Comparison of ENCODE assay signal across 10 cellular contexts in genomic region chr9:84609779-84610178, GRCh38. TPM values are rescaled to one million over a fixed set of nuclear protein-coding genes. Genes with fewer than 3 reads are reported as not detected.
"Had no signal": no experiment of that assay in that cellular context is flagged by ENCODE, and none has a peak within 500 bp of the region (broad histone marks: within the 10 kb centered on the region; RNA-seq: fewer than 3 reads in every experiment).

No MANE protein-coding gene starts in this region.

- H3K9me3 ChIP-seq: HAP-1 had no signal

- H3K4me1 Mint-ChIP-seq: IgD-negative memory B cell had no signal

- H3K36me3 ChIP-seq: HAP-1 had no signal

- H2AFZ ChIP-seq: GM23248 had no signal

- DNase-seq: GM23248, H7, HFFc6, KBM-7 had no signal

- H3K4me3 Mint-ChIP-seq: HFFc6, IgD-negative memory B cell had no signal

- H3K27ac Mint-ChIP-seq: HFFc6, IgD-negative memory B cell had no signal

- H3K27me3 Mint-ChIP-seq: IgD-negative memory B cell had no signal

- H3K27ac ChIP-seq: GM23248, HL-60 had no signal

- H3K4me1 ChIP-seq: HAP-1 had no signal

- H3K4me3 ChIP-seq: GM23248, HAP-1 had no signal

- ATAC-seq: HCT116, HepG2 had no signal

- H3K36me3 Mint-ChIP-seq: IgD-negative memory B cell had no signal

RNA-seq across cellular contexts. Expression of gene NTRK2, which starts 59.8 kb away (rescaled TPM):
- total RNA-seq: GM23248, H7, HepG2, HT1080 had no signal
- polyA plus RNA-seq: GM23248, HepG2, IgD-negative memory B cell had no signal
